Comparison of ENCODE assay signal across 17 cellular contexts in genomic region chr19:54747614-54748322, GRCh38. TPM values are rescaled to one million over a fixed set of nuclear protein-coding genes. Genes with fewer than 3 reads are reported as not detected.
"Had no signal": no experiment of that assay in that cellular context is flagged by ENCODE, and none has a peak within 500 bp of the region (broad histone marks: within the 10 kb centered on the region; RNA-seq: fewer than 3 reads in every experiment).

No MANE protein-coding gene starts in this region.

RNA-seq across cellular contexts. Expression of gene KIR2DL3, which starts 9.5 kb away (rescaled TPM):
- total RNA-seq: activated CD4-positive, alpha-beta T cell treated with anti-CD3 and anti-CD28 coated beads, Interleukin-2, amount 10 ng/mL, durations not matched to agents 7 days and 5 days; activated T-helper 2 cell treated with anti-CD3 and anti-CD28 coated beads, Interferon-gamma antibody, Interleukin-2, Interleukin-4, amounts not matched to agents 10 μg/mL and 5 μg/mL and 100 μg/mL, durations not matched to agents 14 hours and 24 hours and 36 hours; body of pancreas; dermis microvascular lymphatic vessel endothelial cell; esophagus squamous epithelium; liver; mucosa of gallbladder; pancreas; pulmonary artery endothelial cell; suprapubic skin; vagina had no signal
- polyA plus RNA-seq: pancreas had no signal

RNA-seq across cellular contexts. Expression of gene KIR2DL1, which starts 21.8 kb away (rescaled TPM):
- total RNA-seq: activated CD4-positive, alpha-beta T cell treated with anti-CD3 and anti-CD28 coated beads, Interleukin-2, amount 10 ng/mL, durations not matched to agents 7 days and 5 days; activated CD8-positive, alpha-beta T cell treated with anti-CD3 and anti-CD28 coated beads, Interleukin-2, amount 10 ng/mL, durations not matched to agents 7 days and 5 days; activated naive CD8-positive, alpha-beta T cell treated with anti-CD3 and anti-CD28 coated beads, Interleukin-2, amount 10 ng/mL, durations not matched to agents 7 days and 5 days; activated T-helper 2 cell treated with anti-CD3 and anti-CD28 coated beads, Interferon-gamma antibody, Interleukin-2, Interleukin-4, amounts not matched to agents 10 μg/mL and 5 μg/mL and 100 μg/mL, durations not matched to agents 14 hours and 24 hours and 36 hours; body of pancreas; dermis microvascular lymphatic vessel endothelial cell; esophagus squamous epithelium; mucosa of gallbladder; naive thymus-derived CD8-positive, alpha-beta T cell; pancreas; pulmonary artery endothelial cell; transverse colon; vagina had no signal
- polyA plus RNA-seq: pancreas had no signal

RNA-seq across cellular contexts. Expression of gene KIR3DL3, which starts 23.5 kb away (rescaled TPM):
- total RNA-seq: activated CD4-positive, alpha-beta T cell treated with anti-CD3 and anti-CD28 coated beads, Interleukin-2, amount 10 ng/mL, durations not matched to agents 7 days and 5 days; activated naive CD8-positive, alpha-beta T cell treated with anti-CD3 and anti-CD28 coated beads, Interleukin-2, amount 10 ng/mL, durations not matched to agents 7 days and 5 days; activated T-helper 2 cell treated with anti-CD3 and anti-CD28 coated beads, Interferon-gamma antibody, Interleukin-2, Interleukin-4, amounts not matched to agents 10 μg/mL and 5 μg/mL and 100 μg/mL, durations not matched to agents 14 hours and 24 hours and 36 hours; body of pancreas; dermis microvascular lymphatic vessel endothelial cell; esophagus squamous epithelium; heart right ventricle; mucosa of gallbladder; naive thymus-derived CD8-positive, alpha-beta T cell; pancreas; pulmonary artery endothelial cell; suprapubic skin; vagina had no signal
- polyA plus RNA-seq: heart right ventricle; immature natural killer cell; liver; naive thymus-derived CD8-positive, alpha-beta T cell; pancreas had no signal

RNA-seq across cellular contexts. Expression of gene KIR2DL4, which starts 55.6 kb away (rescaled TPM):
- total RNA-seq: activated CD8-positive, alpha-beta T cell treated with anti-CD3 and anti-CD28 coated beads, Interleukin-2, amount 10 ng/mL, durations not matched to agents 7 days and 5 days; activated naive CD8-positive, alpha-beta T cell treated with anti-CD3 and anti-CD28 coated beads, Interleukin-2, amount 10 ng/mL, durations not matched to agents 7 days and 5 days; activated T-helper 2 cell treated with anti-CD3 and anti-CD28 coated beads, Interferon-gamma antibody, Interleukin-2, Interleukin-4, amounts not matched to agents 10 μg/mL and 5 μg/mL and 100 μg/mL, durations not matched to agents 14 hours and 24 hours and 36 hours; body of pancreas; dermis microvascular lymphatic vessel endothelial cell; esophagus squamous epithelium; mucosa of gallbladder; naive thymus-derived CD8-positive, alpha-beta T cell; pulmonary artery endothelial cell; vagina had no signal
- polyA plus RNA-seq: pancreas had no signal
